Comparison of ENCODE assay signal across 8 cellular contexts in genomic region chr1:29999595-29999994, GRCh38.
"Had no signal": no experiment of that assay in that cellular context is flagged by ENCODE, and none has a peak within 500 bp of the region (broad histone marks: within the 10 kb centered on the region; RNA-seq: fewer than 3 reads in every experiment).

No MANE protein-coding gene starts in this region.

- H2AFZ ChIP-seq: GM23338 had no signal

- H3K4me3 ChIP-seq: GM23338, HAP-1 had no signal

- H3K36me3 ChIP-seq: HAP-1 had no signal

- H3K4me2 ChIP-seq: GM23338 had no signal

- H3K4me1 ChIP-seq: HAP-1 had no signal

- H3K27ac ChIP-seq: HL-60 had no signal

- ATAC-seq: GM23338, HCT116, HepG2 had no signal

- FAIRE-seq: HepG2 had no signal

- H3K9me3 ChIP-seq: HAP-1 had no signal

- DNase-seq: H7, HFFc6, KG1 had no signal
